Comparison of ENCODE assay signal across 18 cellular contexts in genomic region chr10:21021231-21021630, GRCh38.
DNase-seq lines count a peak whose midpoint lies in the region; ATAC-seq and TF ChIP-seq lines count a peak whose summit lies in the region.
"Had no signal": no experiment of that assay in that cellular context is flagged by ENCODE, and none has a peak within 500 bp of the region (broad histone marks: within the 10 kb centered on the region; RNA-seq: fewer than 3 reads in every experiment).

No MANE protein-coding gene starts in this region.

- no peak overlapping the region for H3K27ac Mint-ChIP-seq in CD4-positive, alpha-beta T cell
- H3K27ac Mint-ChIP-seq: B cell; CD8-positive, alpha-beta memory T cell had no signal

- no peaks in the 10 kb centered on the region for H3K36me3 Mint-ChIP-seq in CD4-positive, alpha-beta T cell (ENCODE audit: low read depth)
- H3K36me3 Mint-ChIP-seq: CD4-positive, alpha-beta memory T cell; CD8-positive, alpha-beta memory T cell had no signal

- H3K27me3 ChIP-seq in left ventricle myocardium inferior (ENCODE audit: low read depth) (no peaks in the 10 kb centered on the region), aorta (ENCODE audit: control insufficient read depth in 1 of 2, insufficient read depth in 2 of 2, low read length in 1 of 2) (no peaks in the 10 kb centered on the region)
- H3K27me3 ChIP-seq in CD4-positive, alpha-beta T cell (ENCODE audit: control insufficient read depth, insufficient read depth, low read length), result no peaks in the 10 kb centered on the region
- H3K27me3 ChIP-seq: BLaER1 treated with 17β-estradiol and CSF1 and Interleukin-3, amounts not matched to agents 10 nM and 100 nM had no signal

- H3K27ac ChIP-seq in left ventricle myocardium inferior (replicated peaks) (no peak overlapping the region), aorta (ENCODE audit: low read depth in 1 of 2, low read length in 2 of 2) (no peak overlapping the region)
- no peak overlapping the region for H3K27ac ChIP-seq in CD4-positive, alpha-beta T cell (ENCODE audit: low read depth, low read length)
- H3K27ac ChIP-seq: 22Rv1; A549; BLaER1 treated with 17β-estradiol and CSF1 and Interleukin-3, amounts not matched to agents 10 nM and 100 nM; C4-2B had no signal

- H3K4me1 Mint-ChIP-seq in CD4-positive, alpha-beta T cell (ENCODE audit: low read depth), result no peaks in the 10 kb centered on the region
- H3K4me1 Mint-ChIP-seq: B cell; CD8-positive, alpha-beta memory T cell had no signal

- H3K36me3 ChIP-seq in left ventricle myocardium inferior (no peaks in the 10 kb centered on the region), aorta (ENCODE audit: control insufficient read depth in 1 of 2, insufficient read depth in 2 of 2, low read length in 1 of 2) (no peaks in the 10 kb centered on the region)
- H3K36me3 ChIP-seq: BLaER1 treated with 17β-estradiol and CSF1 and Interleukin-3, amounts not matched to agents 10 nM and 100 nM had no signal

- no peak for DNase-seq in Right ventricle myocardium inferior (ENCODE audit: missing footprints)
- DNase-seq in cardiac septum (ENCODE audit: low spot score), result no peak
- no peak for DNase-seq in left ventricle myocardium superior
- no peak for DNase-seq in left ventricle myocardium inferior
- DNase-seq in medulla oblongata (ENCODE audit: extremely low spot score), result peak; percentile 9
- DNase-seq in aorta, result no peak
- no peak for DNase-seq in CD4-positive, alpha-beta T cell
- DNase-seq: CD8-positive, alpha-beta memory T cell; DMS 273 treated with DMSO at 0.1 percent for 48 hours; DMS153; DMS79 had no signal

- peaks cover 10% of the 10 kb centered on the region for H3K4me1 ChIP-seq in left ventricle myocardium inferior
- no peaks in the 10 kb centered on the region for H3K4me1 ChIP-seq in aorta (ENCODE audit: control insufficient read depth in 1 of 2, insufficient read depth in 2 of 2, low read length in 2 of 2)
- H3K4me1 ChIP-seq: A549 had no signal

- H3K4me3 ChIP-seq in left ventricle myocardium inferior, result no peak overlapping the region
- no peak overlapping the region for H3K4me3 ChIP-seq in aorta (ENCODE audit: low read length in 2 of 2)
- H3K4me3 ChIP-seq: A549; BLaER1 treated with 17β-estradiol and CSF1 and Interleukin-3, amounts not matched to agents 10 nM and 100 nM; GM12878 had no signal

- 21 to 24% methylated on average over 6 of the region's 6 CpGs for WGBS in aorta, 2 donors

- ATAC-seq in Right ventricle myocardium inferior, result peak; percentile 41
- peak; percentile 62 for ATAC-seq in left ventricle myocardium superior
- ATAC-seq in aorta (ENCODE audit: low FRiP score), result peak; percentile 24
- ATAC-seq in CD4-positive, alpha-beta T cell (ENCODE audit: poor library complexity), result no peak

- POLR2A ChIA-PET in CD4-positive, alpha-beta T cell (lab: Charles Lee), result no interaction called here

- no peak for TF ChIP-seq CTCF in left ventricle myocardium inferior (IDR thresholded peaks at IDR 0.05; ENCODE audit: borderline replicate concordance)
- no peak for TF ChIP-seq CTCF in CD4-positive, alpha-beta T cell (IDR thresholded peaks at IDR 0.05)

- CTCF ChIA-PET in CD4-positive, alpha-beta T cell (lab: Charles Lee), result no interaction called here

- intact Hi-C loops in Right ventricle myocardium inferior (cut with DNase I), result no loop called here
- intact Hi-C loops in cardiac septum (cut with DNase I), result no loop called here
- intact Hi-C loops in left ventricle myocardium superior (cut with micrococcal nuclease), result no loop called here
- intact Hi-C loops in left ventricle myocardium inferior (cut with micrococcal nuclease), result no loop called here
- intact Hi-C loops in aorta (cut with DNase I), result no loop called here
- intact Hi-C loops in CD4-positive, alpha-beta T cell (cut with DNase I, micrococcal nuclease), result no loop called here

- H3K9me3 Mint-ChIP-seq in CD4-positive, alpha-beta T cell, result no peaks in the 10 kb centered on the region

- no peak overlapping the region for H3K4me3 Mint-ChIP-seq in CD4-positive, alpha-beta T cell
- H3K4me3 Mint-ChIP-seq: B cell; CD4-positive, alpha-beta memory T cell; CD8-positive, alpha-beta memory T cell had no signal

- H3K27me3 Mint-ChIP-seq in CD4-positive, alpha-beta T cell, result peaks cover 3% of the 10 kb centered on the region
- H3K27me3 Mint-ChIP-seq: B cell; CD8-positive, alpha-beta memory T cell had no signal

- no peaks in the 10 kb centered on the region for H3K9me3 ChIP-seq in left ventricle myocardium inferior (replicated peaks)
- H3K9me3 ChIP-seq in aorta (ENCODE audit: control insufficient read depth, low read length), result no peaks in the 10 kb centered on the region
- no peaks in the 10 kb centered on the region for H3K9me3 ChIP-seq in CD4-positive, alpha-beta T cell (ENCODE audit: control insufficient read depth, low read length)
- H3K9me3 ChIP-seq: A549; BLaER1 treated with 17β-estradiol and CSF1 and Interleukin-3, amounts not matched to agents 10 nM and 100 nM had no signal
